22 cellular contexts compared by ENCODE assay signal in the genomic region with DNA sequence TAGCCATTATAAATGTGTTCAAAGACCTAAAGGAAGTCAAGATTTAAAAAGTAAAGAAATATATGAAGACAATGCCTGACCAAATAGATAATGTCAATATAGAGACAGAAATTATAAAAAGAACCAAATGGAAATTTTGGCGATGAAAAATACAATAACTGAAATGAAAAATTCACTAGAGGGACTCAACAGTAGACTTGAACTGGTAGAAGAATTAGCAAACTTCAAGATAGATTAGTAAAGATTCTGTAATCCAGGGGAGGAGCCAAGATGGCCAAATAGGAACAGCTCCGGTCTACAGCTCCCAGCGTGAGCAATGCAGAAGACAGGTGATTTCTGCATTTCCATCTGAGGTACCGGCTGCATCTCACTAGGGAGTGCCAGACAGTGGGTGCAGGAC.
DNase-seq lines count a peak whose midpoint lies in the region; FAIRE-seq and TF ChIP-seq lines count a peak whose summit lies in the region.
"Had no signal": no experiment of that assay in that cellular context is flagged by ENCODE, and none has a peak within 500 bp of the region (broad histone marks: within the 10 kb centered on the region; RNA-seq: fewer than 3 reads in every experiment).

No MANE protein-coding gene starts in this region.

- H2AK5ac ChIP-seq in H1 (ENCODE audit: low read depth, low read length): no peak overlapping the region

- H3K9me3 ChIP-seq in ES-I3 (ENCODE audit: control insufficient read depth, insufficient read depth, low read length) (no peaks in the 10 kb centered on the region), HUES64 (ENCODE audit: insufficient read depth, low read depth, low read length) (no peaks in the 10 kb centered on the region), H1 (ENCODE audit: insufficient read depth in 2 of 2, low read depth in 1 of 2, low read length in 1 of 2) (peaks cover 0 to 3% of the 10 kb centered on the region in 2 experiments; a peak in 1 of 4 replicates)
- H3K9me3 ChIP-seq: HAP-1 had no signal

- no peak overlapping the region for H3K18ac ChIP-seq in H1 (ENCODE audit: extremely low read depth, low read length)

- H3K27me3 ChIP-seq in H7 (ENCODE audit: control insufficient read depth, insufficient read depth, low read length) (no peaks in the 10 kb centered on the region; the same call in 1 of the 2 replicates), HUES64 (ENCODE audit: insufficient read depth, low read length) (no peaks in the 10 kb centered on the region), H1 (replicated peaks in 1 of 4; ENCODE audit: control insufficient read depth in 3 of 4, extremely low read depth in 1 of 4, insufficient read depth in 3 of 4, low read length in 3 of 4) (no peaks in the 10 kb centered on the region)

- H2BK20ac ChIP-seq in H1 (ENCODE audit: low read length): no peak overlapping the region

- H3K27ac ChIP-seq in HUES64 (ENCODE audit: low read depth, low read length) (no peak overlapping the region), H1 (ENCODE audit: low read depth, low read length) (no peak overlapping the region)
- H3K27ac ChIP-seq: C4-2B, GM23248, KMS-11 had no signal

- H3K14ac ChIP-seq in H1 (ENCODE audit: insufficient read length): no peak overlapping the region

- CTCF ChIA-PET in H1 (lab: Charles Lee; ENCODE audit: partially characterized antibody): no interaction called here

- H3K23ac ChIP-seq in H1 (ENCODE audit: insufficient read length): no peak overlapping the region

- 78% methylated on average over 4 of the region's 4 CpGs for WGBS in HUES64
- 85% methylated on average over 4 of the region's 4 CpGs; no CpG with 5 or more reads in 1 of the 2 experiments for WGBS in H1 (ENCODE audit: extremely low coverage in 1 of 2, insufficient coverage in 1 of 2, insufficient read length in 1 of 2, insufficient replicate concordance in 2 of 2, low coverage in 1 of 2, low lambda C conversion rate in 2 of 2, missing lambda C conversion rate in 1 of 2), 2 experiments

- H3K23me2 ChIP-seq in H1 (ENCODE audit: low read depth, low read length): no peaks in the 10 kb centered on the region

- POLR2A ChIA-PET in H1 (lab: Charles Lee; ENCODE audit: partially characterized antibody): no interaction called here

- DNase-seq in H7 (no peak), H1 (ENCODE audit: low read depth in 1 of 2, low spot score in 2 of 2) (no peak), Ammon's horn (ENCODE audit: low spot score) (no peak), SK-N-DZ (ENCODE audit: low spot score) (no peak), retina (no peak)
- no peak for DNase-seq in central memory CD4-positive, alpha-beta T cell
- DNase-seq: ACHN; Caco-2; CD4-positive, alpha-beta T cell; DMS153; DND-41; EL; GM23248 had no signal

- H4K5ac ChIP-seq in H1 (ENCODE audit: insufficient read length, low read depth, low read length): no peak overlapping the region

- no peaks in the 10 kb centered on the region for H3K36me3 ChIP-seq in ES-I3 (ENCODE audit: insufficient read depth, low read length)
- H3K36me3 ChIP-seq in H7 (replicated peaks; ENCODE audit: control insufficient read depth, insufficient read depth, low read length): no peaks in the 10 kb centered on the region
- H3K36me3 ChIP-seq in HUES64 (ENCODE audit: insufficient read depth, low read length): no peaks in the 10 kb centered on the region
- no peaks in the 10 kb centered on the region for H3K36me3 ChIP-seq in H1 (ENCODE audit: control insufficient read depth in 2 of 4, insufficient read depth in 4 of 4, low read length in 3 of 4)
- H3K36me3 ChIP-seq: HAP-1 had no signal

- no peak overlapping the region for H4K91ac ChIP-seq in H1 (replicated peaks; ENCODE audit: insufficient read length, low read length)

- H2BK12ac ChIP-seq in H1 (ENCODE audit: low read depth, low read length): no peak overlapping the region

- H2BK5ac ChIP-seq in H1 (ENCODE audit: low read depth, low read length): peak overlapping the region; percentile 71; the same call in 1 of the 2 replicates

- TF ChIP-seq RAD21 in H1 (IDR thresholded peaks at IDR 0.05 in 1 of 2, conservative IDR thresholded peaks at IDR 0.05 in 1 of 2; ENCODE audit: low read depth in 2 of 2, low read length in 2 of 2): no peak

- H3K79me2 ChIP-seq in H1 (ENCODE audit: control insufficient read depth in 1 of 2, insufficient read depth in 2 of 2, low read length in 2 of 2): no peaks in the 10 kb centered on the region

- H3K4ac ChIP-seq in H1 (replicated peaks; ENCODE audit: insufficient read length, low read depth, low read length): no peak overlapping the region

- H2AFZ ChIP-seq in H1 (ENCODE audit: low read length): no peak overlapping the region
- H2AFZ ChIP-seq: GM23248 had no signal

- TF ChIP-seq CTCF in H1 (IDR thresholded peaks at IDR 0.05; ENCODE audit: control extremely low read depth in 1 of 3, insufficient read depth in 1 of 3, low read depth in 1 of 3, low read length in 3 of 3): no peak

- H2BK120ac ChIP-seq in H1 (replicated peaks; ENCODE audit: low read depth, low read length): no peak overlapping the region

- no peaks in the 10 kb centered on the region for H4K20me1 ChIP-seq in H1 (replicated peaks in 1 of 2; ENCODE audit: control insufficient read depth in 1 of 2, insufficient read depth in 2 of 2, low read length in 2 of 2)

- H2BK15ac ChIP-seq in H1 (ENCODE audit: low read length): no peak overlapping the region

- H4K8ac ChIP-seq in H1 (ENCODE audit: extremely low read depth, insufficient read depth, low read length): no peak overlapping the region

- no peak for TF ChIP-seq POLR2A in H1 (IDR thresholded peaks at IDR 0.05; ENCODE audit: control extremely low read depth in 1 of 2, low read depth in 2 of 2, low read length in 2 of 2)

- no peaks in the 10 kb centered on the region for H3K79me1 ChIP-seq in H1 (ENCODE audit: low read depth, low read length)

- no peak overlapping the region for H3K56ac ChIP-seq in H1 (replicated peaks; ENCODE audit: insufficient read length, low read depth, low read length)

- no peak overlapping the region; a peak in 1 of 4 replicates for H3K4me2 ChIP-seq in H1 (ENCODE audit: insufficient read depth in 1 of 2, low read depth in 2 of 2, low read length in 2 of 2)
- H3K4me2 ChIP-seq: KMS-11 had no signal

- H3K4me1 ChIP-seq in ES-I3 (ENCODE audit: insufficient read depth, low read length) (peaks cover 3% of the 10 kb centered on the region; the same call in 1 of the 2 replicates), HUES64 (ENCODE audit: insufficient read depth, low read length) (peaks cover 3% of the 10 kb centered on the region; the same call in 1 of the 2 replicates), H1 (replicated peaks in 1 of 4; ENCODE audit: control insufficient read depth in 3 of 4, insufficient read depth in 4 of 4, low read length in 3 of 4) (peaks cover 0 to 3% (median under 1%) of the 10 kb centered on the region in 4 experiments; a peak in 1 of 7 replicates)
- H3K4me1 ChIP-seq: Caco-2, HAP-1 had no signal

- H3K9ac ChIP-seq in ES-I3 (ENCODE audit: low read depth, low read length) (peak overlapping the region; percentile 48; the same call in 1 of the 2 replicates), HUES64 (ENCODE audit: low read depth, low read length) (0 out of 2 replicates have a peak overlapping the region, but pooled peaks have one; percentile 31), H1 (replicated peaks in 1 of 4; ENCODE audit: extremely low read depth in 1 of 4, low read depth in 3 of 4, low read length in 3 of 4) (no peak overlapping the region)
- H3K9ac ChIP-seq: GM23248, KMS-11 had no signal

- H3K4me3 ChIP-seq in H7 (ENCODE audit: insufficient read depth, low read depth, low read length): peak overlapping the region; percentile 22
- H3K4me3 ChIP-seq in HUES64 (ENCODE audit: low read length): peak overlapping the region; percentile 42
- peak overlapping the region in 1 of 4 experiments; percentile 26; a peak in 1 of 8 replicates for H3K4me3 ChIP-seq in H1 (ENCODE audit: extremely low read depth in 1 of 4, insufficient read depth in 2 of 4, low read depth in 3 of 4, low read length in 4 of 4)
- H3K4me3 ChIP-seq: GM23248, HAP-1 had no signal

- TF ChIP-seq EP300 in H1 (IDR thresholded peaks at IDR 0.05; ENCODE audit: borderline replicate concordance in 1 of 2, low read depth in 2 of 2, low read length in 2 of 2): no peak

- no peak for FAIRE-seq in H1 (lab: Jason Lieb, UNC)
- FAIRE-seq: D721Med, G401.6, GM12891, HTR-8/SVneo had no signal

TF ChIP-seq in H1, 55 proteins besides CTCF, POLR2A, EP300 and RAD21 (continues in another document):
- TF ChIP-seq KDM5A (IDR thresholded peaks at IDR 0.05; ENCODE audit: low read length) (no peak), BCL11A (IDR thresholded peaks at IDR 0.05; ENCODE audit: low read depth in 2 of 2, low read length in 2 of 2) (no peak), SP1 (IDR thresholded peaks at IDR 0.05; ENCODE audit: low read depth, low read length) (no peak), RNF2 (IDR thresholded peaks at IDR 0.05; ENCODE audit: borderline replicate concordance, low read depth, low read length, missing control alignments, poor library complexity, severe bottlenecking) (no peak), ASH2L (IDR thresholded peaks at IDR 0.05; ENCODE audit: low read length) (no peak), POU5F1 (IDR thresholded peaks at IDR 0.05; ENCODE audit: low read depth, low read length) (no peak), CTBP2 (IDR thresholded peaks at IDR 0.05; ENCODE audit: borderline replicate concordance, insufficient read depth, insufficient read length, low read length) (no peak), CHD1 (IDR thresholded peaks at IDR 0.05; ENCODE audit: low read depth, low read length) (no peak), TAF1 (IDR thresholded peaks at IDR 0.05; ENCODE audit: low read depth, low read length) (no peak), SIX5 (IDR thresholded peaks at IDR 0.05; ENCODE audit: low read depth, low read length) (no peak), HDAC6 (IDR thresholded peaks at IDR 0.05; ENCODE audit: low read depth, low read length) (no peak), HDAC2 (IDR thresholded peaks at IDR 0.05; ENCODE audit: borderline replicate concordance in 1 of 2, low read depth in 2 of 2, low read length in 2 of 2) (no peak), SP2 (IDR thresholded peaks at IDR 0.05; ENCODE audit: low read length) (no peak), CREB1 (IDR thresholded peaks at IDR 0.05) (no peak), EGR1 (IDR thresholded peaks at IDR 0.05; ENCODE audit: borderline replicate concordance, low read depth, low read length) (no peak)
- TF ChIP-seq, protein P1, sequence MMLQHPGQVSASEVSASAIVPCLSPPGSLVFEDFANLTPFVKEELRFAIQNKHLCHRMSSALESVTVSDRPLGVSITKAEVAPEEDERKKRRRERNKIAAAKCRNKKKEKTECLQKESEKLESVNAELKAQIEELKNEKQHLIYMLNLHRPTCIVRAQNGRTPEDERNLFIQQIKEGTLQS (IDR thresholded peaks at IDR 0.05; ENCODE audit: insufficient read depth, low read depth, low read length): no peak
- TF ChIP-seq, protein P2, sequence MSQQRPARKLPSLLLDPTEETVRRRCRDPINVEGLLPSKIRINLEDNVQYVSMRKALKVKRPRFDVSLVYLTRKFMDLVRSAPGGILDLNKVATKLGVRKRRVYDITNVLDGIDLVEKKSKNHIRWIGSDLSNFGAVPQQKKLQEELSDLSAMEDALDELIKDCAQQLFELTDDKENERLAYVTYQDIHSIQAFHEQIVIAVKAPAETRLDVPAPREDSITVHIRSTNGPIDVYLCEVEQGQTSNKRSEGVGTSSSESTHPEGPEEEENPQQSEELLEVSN (IDR thresholded peaks at IDR 0.05): no peak

Comparison
In these comparisons a context has a peak if more than half of its experiments do, and no peak if none do; other contexts are left out.
1. H3K9ac ChIP-seq: peak in ES-I3 (single experiment) and HUES64 (single experiment); none in H1 (0 of 4).